18 cellular contexts compared by ENCODE assay signal in genomic region chr11:68216171-68216938, GRCh38. TPM values are rescaled to one million over a fixed set of nuclear protein-coding genes. Genes with fewer than 3 reads are reported as not detected.
DNase-seq lines count a peak whose midpoint lies in the region; ATAC-seq and TF ChIP-seq lines count a peak whose summit lies in the region.
"Had no signal": no experiment of that assay in that cellular context is flagged by ENCODE, and none has a peak within 500 bp of the region (broad histone marks: within the 10 kb centered on the region; RNA-seq: fewer than 3 reads in every experiment).

No MANE protein-coding gene starts in this region.

- intact Hi-C loops in Calu3 (cut with micrococcal nuclease; ENCODE audit: unreplicated experiment): loop anchor here (10.0 kb wide), 1 partner anchor 78 kb away; no protein-coding TSS in a partner anchor

- no peaks in the 10 kb centered on the region for H3K9me3 ChIP-seq in Karpas-422 (ENCODE audit: low read length)

- H3K9me3 Mint-ChIP-seq in Calu3 (ENCODE audit: low read depth, unreplicated experiment) (no peaks in the 10 kb centered on the region), nephron (no peaks in the 10 kb centered on the region)
- H3K9me3 Mint-ChIP-seq: stimulated activated naive CD8-positive, alpha-beta T cell treated with anti-CD3 and anti-CD28 coated beads, Interleukin-15, Interleukin-2, amounts not matched to agents 100 ng/mL and 50 ng/mL, for 24 hours had no signal

- TF ChIP-seq CTCF in Calu3 (IDR thresholded peaks at IDR 0.05; ENCODE audit: unreplicated experiment): no peak
- no peak for TF ChIP-seq CTCF in nephron (IDR thresholded peaks at IDR 0.05; ENCODE audit: unreplicated experiment in 3 of 3)

- H4K20me1 ChIP-seq in Karpas-422 (ENCODE audit: insufficient read depth, low read depth, low read length): peaks cover 11% of the 10 kb centered on the region

- H3K36me3 ChIP-seq in Karpas-422 (ENCODE audit: insufficient read depth, low read length): no peaks in the 10 kb centered on the region
- H3K36me3 ChIP-seq: WERI-Rb-1 had no signal

- no peaks in the 10 kb centered on the region for H3K9me2 ChIP-seq in Karpas-422 (replicated peaks; ENCODE audit: insufficient read depth, low read length)

- DNase-seq in Calu3: peak; percentile 29
- DNase-seq in NCI-H69 (lab: John Stamatoyannopoulos, UW): peak; percentile 56
- DNase-seq in Karpas-422: no peak
- no peak for DNase-seq in activated effector memory CD4-positive, alpha-beta T cell treated with anti-CD3 and anti-CD28 coated beads, Interleukin-2, amount 50 U/mL, for 16 hours
- DNase-seq: activated CD8-positive, alpha-beta memory T cell treated with anti-CD3 and anti-CD28 coated beads, Interleukin-2, amount 10 ng/mL, durations not matched to agents 7 days and 5 days; activated naive CD4-positive, alpha-beta T cell treated with anti-CD3 and anti-CD28 coated beads, Interleukin-2, amount 50 U/mL, for 16 hours; central memory CD4-positive, alpha-beta T cell; EL; erythroblast; hippocampal formation; mesendoderm; NCI-H524; WERI-Rb-1 had no signal

- ATAC-seq in esophagus mucosa (peak; percentile 38), HG03469 (IDR thresholded peaks at IDR 0.05; ENCODE audit: unreplicated experiment) (no peak), GM21723 (IDR thresholded peaks at IDR 0.05; ENCODE audit: unreplicated experiment) (no peak)
- ATAC-seq: activated CD8-positive, alpha-beta memory T cell treated with anti-CD3 and anti-CD28 coated beads, Interleukin-2, amount 10 ng/mL, durations not matched to agents 7 days and 5 days had no signal

- H3K9ac ChIP-seq in Karpas-422 (ENCODE audit: low read length): no peak overlapping the region

- H3K27ac Mint-ChIP-seq in Calu3 (ENCODE audit: unreplicated experiment): peak overlapping the region; percentile 63
- peak overlapping the region in 2 of 3 experiments; percentile 94 for H3K27ac Mint-ChIP-seq in nephron
- H3K27ac Mint-ChIP-seq: activated CD8-positive, alpha-beta memory T cell treated with anti-CD3 and anti-CD28 coated beads, Interleukin-2, amount 10 ng/mL, durations not matched to agents 7 days and 5 days; stimulated activated naive CD8-positive, alpha-beta T cell treated with anti-CD3 and anti-CD28 coated beads, Interleukin-15, Interleukin-2, amounts not matched to agents 100 ng/mL and 50 ng/mL, for 24 hours had no signal

- H3K36me3 Mint-ChIP-seq in Calu3 (ENCODE audit: insufficient read depth, unreplicated experiment): peaks cover 51% of the 10 kb centered on the region
- no peaks in the 10 kb centered on the region for H3K36me3 Mint-ChIP-seq in nephron (ENCODE audit: low read depth)
- H3K36me3 Mint-ChIP-seq: activated CD8-positive, alpha-beta memory T cell treated with anti-CD3 and anti-CD28 coated beads, Interleukin-2, amount 10 ng/mL, durations not matched to agents 7 days and 5 days had no signal

- H3K4me3 Mint-ChIP-seq in Calu3 (ENCODE audit: low read depth, unreplicated experiment) (no peak overlapping the region), nephron (peak overlapping the region; percentile 27 to 43 (median 40))

- peaks cover 12% of the 10 kb centered on the region for H3K79me2 ChIP-seq in Karpas-422 (ENCODE audit: low read length)

- H3K27me3 Mint-ChIP-seq in Calu3 (ENCODE audit: unreplicated experiment) (peaks cover 28% of the 10 kb centered on the region), nephron (ENCODE audit: low read depth) (peaks cover 11% of the 10 kb centered on the region)

- peaks cover 21% of the 10 kb centered on the region for H3K4me1 ChIP-seq in Karpas-422 (ENCODE audit: low read length)

- no peak overlapping the region for H3K27ac ChIP-seq in Karpas-422 (ENCODE audit: low read length)
- H3K27ac ChIP-seq: WERI-Rb-1 had no signal

- no peaks in the 10 kb centered on the region for H3K27me3 ChIP-seq in Karpas-422 (ENCODE audit: low read length)

- H3K4me1 Mint-ChIP-seq in Calu3 (ENCODE audit: low read depth, unreplicated experiment): peaks cover 31% of the 10 kb centered on the region
- peaks cover 23% of the 10 kb centered on the region for H3K4me1 Mint-ChIP-seq in nephron

- no peak overlapping the region for H2AFZ ChIP-seq in Karpas-422 (ENCODE audit: low read length)

- CTCF ChIA-PET in Calu3 (lab: Charles Lee): no interaction called here

- BruUV-seq in Calu3 (replicated peaks; lab: Mats Ljungman, UMichigan): no TSS peak

- no peak overlapping the region for H3K4me3 ChIP-seq in Karpas-422 (ENCODE audit: low read length)

- H3K4me2 ChIP-seq in Karpas-422 (ENCODE audit: low read depth, low read length, poor library complexity, severe bottlenecking): no peak overlapping the region

RNA-seq across cellular contexts. Expression of gene KMT5B, which starts 3.3 kb away (rescaled TPM):
- total RNA-seq in Calu3 (2022) (31.3 and 39.2 TPM in 2 replicates), esophagus mucosa (23.7 TPM)
- total RNA-seq in Karpas-422 (2014; rRNA removed; shearing (Covaris generic); ENCODE audit: low replicate concordance): 20.9 and 21.2 TPM in 2 replicates

RNA-seq across cellular contexts. Expression of gene C11orf24, which starts 55.4 kb away (rescaled TPM):
- total RNA-seq in Calu3 (2022): 46.3 and 52.3 TPM in 2 replicates
- 19.9 TPM for total RNA-seq in esophagus mucosa
- 25.4 and 37.4 TPM in 2 replicates for total RNA-seq in Karpas-422 (2014; rRNA removed; shearing (Covaris generic); ENCODE audit: low replicate concordance)

Comparison
In these comparisons a context has a peak if more than half of its experiments do, and no peak if none do; other contexts are left out.
1. DNase-seq: peak in Calu3 (single experiment) and NCI-H69 (single experiment); none in Karpas-422 (single experiment) and activated effector memory CD4-positive, alpha-beta T cell treated with anti-CD3 and anti-CD28 coated beads, Interleukin-2, amount 50 U/mL, for 16 hours (single experiment).